In genomic region chr11:112364962-112365481, GRCh38 we compare ENCODE assay signal across 1 cellular context.
A peak's percentile ranks its signal among the peaks of the same experiment; 100 is the strongest.
TF ChIP-seq lines count a peak whose summit lies in the region.

No MANE protein-coding gene starts in this region.

TF ChIP-seq in K562, 482 proteins besides CTCF, POLR2A, EP300 and RAD21 (continued from another document and continues in another):
- no peak for TF ChIP-seq CHD7 (IDR thresholded peaks at IDR 0.05; ENCODE audit: low read depth, low read length)
- TF ChIP-seq HMG20A (CRISPR knock-in tag; conservative IDR thresholded peaks at IDR 0.05): no peak
- no peak for TF ChIP-seq NR2F6 (CRISPR knock-in tag; IDR thresholded peaks at IDR 0.05)
- no peak for TF ChIP-seq ZNF324 (CRISPR knock-in tag; IDR thresholded peaks at IDR 0.05)
- no peak for TF ChIP-seq ZNF407 (IDR thresholded peaks at IDR 0.05; ENCODE audit: low read depth)
- TF ChIP-seq DMBX1 (CRISPR knock-in tag; IDR thresholded peaks at IDR 0.05; ENCODE audit: borderline replicate concordance): peak; percentile 87
- no peak for TF ChIP-seq BRD9 (IDR thresholded peaks at IDR 0.05; ENCODE audit: low read depth, partially characterized antibody)
- TF ChIP-seq ZNF695 (CRISPR knock-in tag; IDR thresholded peaks at IDR 0.05): no peak
- no peak for TF ChIP-seq AFF4 (CRISPR knock-in tag; IDR thresholded peaks at IDR 0.05)
- no peak for TF ChIP-seq THRAP3 (IDR thresholded peaks at IDR 0.05; ENCODE audit: borderline replicate concordance)
- no peak for TF ChIP-seq ZC3H11A (IDR thresholded peaks at IDR 0.05; ENCODE audit: low read depth, low read length)
- TF ChIP-seq SNIP1 (IDR thresholded peaks at IDR 0.05; ENCODE audit: low read depth): no peak
- TF ChIP-seq CAMTA2 (CRISPR knock-in tag; conservative IDR thresholded peaks at IDR 0.05): no peak
- peak; percentile 95 for TF ChIP-seq ZNF592 (IDR thresholded peaks at IDR 0.05)
- TF ChIP-seq CREB3 (tag; conservative IDR thresholded peaks at IDR 0.05; ENCODE audit: low read depth): peak; percentile 64; the same call in 1 of the 2 replicates
- no peak for TF ChIP-seq PREB (CRISPR knock-in tag; IDR thresholded peaks at IDR 0.05)
- no peak for TF ChIP-seq ELF1 (tag; IDR thresholded peaks at IDR 0.05)
